In the genomic region with DNA sequence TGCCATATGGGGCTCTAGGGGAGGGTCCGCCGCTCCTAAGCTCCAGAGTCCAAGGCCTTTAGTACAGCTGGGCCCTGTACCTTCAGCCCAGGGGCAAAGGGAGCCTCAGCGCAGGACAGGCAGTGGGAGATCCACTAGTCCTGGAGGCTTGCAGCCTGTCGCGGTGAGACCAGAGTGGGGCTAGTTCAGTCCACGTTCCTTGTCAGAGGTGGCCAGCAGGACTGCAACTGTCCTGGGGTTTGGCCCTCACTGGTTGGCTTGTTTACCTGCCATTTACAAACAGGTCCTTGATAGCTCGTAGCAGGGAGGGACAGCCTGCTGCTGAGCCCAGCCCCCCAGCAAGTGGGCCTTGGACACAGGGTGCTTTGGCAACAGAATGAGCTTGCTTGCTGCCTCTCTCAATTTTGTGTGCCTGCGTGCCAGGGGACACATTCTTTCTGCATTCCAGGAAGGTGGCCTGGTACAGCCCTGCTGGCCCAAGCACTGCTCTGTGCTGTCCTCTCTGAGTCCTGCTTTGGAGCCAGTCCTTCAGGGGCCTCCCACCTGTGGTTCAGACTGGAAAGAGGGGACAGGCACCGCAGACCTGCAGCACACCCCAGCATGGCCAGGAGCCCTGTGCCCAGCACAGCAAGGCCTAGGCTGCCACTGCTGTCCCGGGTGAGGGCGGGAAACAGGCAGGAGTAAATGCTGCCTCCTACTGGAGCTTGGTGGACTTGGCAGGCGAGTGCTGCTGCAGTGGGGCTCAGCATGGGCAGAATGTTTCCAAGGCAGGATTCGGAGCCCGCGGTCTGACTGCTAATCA, we compare ENCODE assay signal across 8 cellular contexts. TPM values are rescaled to one million over a fixed set of nuclear protein-coding genes. Genes with fewer than 3 reads are reported as not detected.
DNase-seq lines count a peak whose midpoint lies in the region; ATAC-seq and TF ChIP-seq lines count a peak whose summit lies in the region.

No MANE protein-coding gene starts in this region.

- intact Hi-C loops in Panc1 (cut with micrococcal nuclease; ENCODE audit: unreplicated experiment), result no loop called here

- CTCF ChIA-PET in Panc1 (lab: Charles Lee), result interaction anchor here (0.7 to 1.2 kb wide), 3 partner anchors 30 to 317 kb away, joined by 3 to 4 read pairs (median 3); no protein-coding TSS in a partner anchor

- H3K36me3 ChIP-seq in Panc1 (ENCODE audit: control insufficient read depth, insufficient read depth, low read length) (no peaks in the 10 kb centered on the region), thymus (ENCODE audit: control insufficient read depth, insufficient read depth) (peaks cover 40% of the 10 kb centered on the region)

- BruUV-seq in Panc1 (replicated peaks; lab: Mats Ljungman, UMichigan), result no TSS peak

- ATAC-seq in Panc1, result peak; percentile 87
- no peak for ATAC-seq in GM18873 (IDR thresholded peaks at IDR 0.05; ENCODE audit: low FRiP score, unreplicated experiment)
- no peak for ATAC-seq in HG02798 (IDR thresholded peaks at IDR 0.05; ENCODE audit: poor library complexity, unreplicated experiment)

- peak; percentile 80 for TF ChIP-seq CTCF in Panc1 (IDR thresholded peaks at IDR 0.05)

- no peaks in the 10 kb centered on the region for H3K9me3 ChIP-seq in Panc1 (ENCODE audit: control insufficient read depth, insufficient read depth, low read depth, low read length)
- H3K9me3 ChIP-seq in thymus (ENCODE audit: control insufficient read depth), result no peaks in the 10 kb centered on the region

- no peak overlapping the region for H3K4me3 ChIP-seq in Panc1 (ENCODE audit: low read depth in 2 of 2, low read length in 2 of 2)
- H3K4me3 ChIP-seq in thymus (ENCODE audit: low read length), result no peak overlapping the region

- in situ Hi-C loops in Panc1 (cut with HindIII; ENCODE audit: low pct_unique_long_range_greater_than_20kb, low sequenced_read_pairs), result no loop called here

- H3K4me1 ChIP-seq in Panc1 (ENCODE audit: control insufficient read depth, insufficient read depth, low read length) (peaks cover 2% of the 10 kb centered on the region; the same call in 1 of the 2 replicates), thymus (ENCODE audit: control insufficient read depth, insufficient read depth, low read length) (peaks cover 4% of the 10 kb centered on the region)

- H3K27ac ChIP-seq in Panc1 (ENCODE audit: low read length) (no peak overlapping the region), thymus (ENCODE audit: low read depth) (peak overlapping the region; percentile 11)

- 95% methylated on average over 15 of the region's 15 CpGs for WGBS in thymus

- POLR2A ChIA-PET in Panc1 (lab: Charles Lee), result no interaction called here

- H3K27me3 ChIP-seq in Panc1 (ENCODE audit: control insufficient read depth, insufficient read depth, low read length), result no peaks in the 10 kb centered on the region
- no peaks in the 10 kb centered on the region for H3K27me3 ChIP-seq in thymus (ENCODE audit: control insufficient read depth, insufficient read depth)

- peak; percentile 22 to 38 for DNase-seq in NOMO-1 (lab: John Stamatoyannopoulos, UW; ENCODE audit: unreplicated experiment in 2 of 2)
- DNase-seq in NOMO-1 treated with dmso at 0.1 percent for 144 hours (lab: John Stamatoyannopoulos, UW; ENCODE audit: unreplicated experiment), result no peak
- no peak for DNase-seq in Panc1 (ENCODE audit: low read depth, low spot score)
- DNase-seq in cerebellar cortex (ENCODE audit: low spot score), result peak; percentile 58
- peak; percentile 65 to 73 for DNase-seq in lung microvascular endothelial cell (ENCODE audit: low read depth in 2 of 2)

RNA-seq across cellular contexts. Expression of gene H6PD, which starts 15.2 kb away (rescaled TPM):
- total RNA-seq in Panc1 (2021; ENCODE audit: unreplicated experiment) (23.5 TPM), lung microvascular endothelial cell (12.3 and 18.3 TPM in 2 replicates)
- polyA plus RNA-seq in Panc1 (2012; ENCODE audit: insufficient read length), result 17.7 TPM
- 18.6 TPM for polyA plus RNA-seq in thymus

RNA-seq across cellular contexts. Expression of gene SPSB1, which starts 43.0 kb away (rescaled TPM):
- total RNA-seq in Panc1 (2021; ENCODE audit: unreplicated experiment) (73.7 TPM), lung microvascular endothelial cell (20.0 and 21.6 TPM in 2 replicates)
- 59.2 TPM for polyA plus RNA-seq in Panc1 (2012; ENCODE audit: insufficient read length)
- polyA plus RNA-seq in thymus, result 12.9 TPM

Comparison
In these comparisons a context has a peak if more than half of its experiments do, and no peak if none do; other contexts are left out.
1. DNase-seq: peak in NOMO-1 (2 of 2), cerebellar cortex (single experiment) and lung microvascular endothelial cell (2 of 2); none in NOMO-1 treated with dmso at 0.1 percent for 144 hours (single experiment) and Panc1 (single experiment).